In the genomic region with DNA sequence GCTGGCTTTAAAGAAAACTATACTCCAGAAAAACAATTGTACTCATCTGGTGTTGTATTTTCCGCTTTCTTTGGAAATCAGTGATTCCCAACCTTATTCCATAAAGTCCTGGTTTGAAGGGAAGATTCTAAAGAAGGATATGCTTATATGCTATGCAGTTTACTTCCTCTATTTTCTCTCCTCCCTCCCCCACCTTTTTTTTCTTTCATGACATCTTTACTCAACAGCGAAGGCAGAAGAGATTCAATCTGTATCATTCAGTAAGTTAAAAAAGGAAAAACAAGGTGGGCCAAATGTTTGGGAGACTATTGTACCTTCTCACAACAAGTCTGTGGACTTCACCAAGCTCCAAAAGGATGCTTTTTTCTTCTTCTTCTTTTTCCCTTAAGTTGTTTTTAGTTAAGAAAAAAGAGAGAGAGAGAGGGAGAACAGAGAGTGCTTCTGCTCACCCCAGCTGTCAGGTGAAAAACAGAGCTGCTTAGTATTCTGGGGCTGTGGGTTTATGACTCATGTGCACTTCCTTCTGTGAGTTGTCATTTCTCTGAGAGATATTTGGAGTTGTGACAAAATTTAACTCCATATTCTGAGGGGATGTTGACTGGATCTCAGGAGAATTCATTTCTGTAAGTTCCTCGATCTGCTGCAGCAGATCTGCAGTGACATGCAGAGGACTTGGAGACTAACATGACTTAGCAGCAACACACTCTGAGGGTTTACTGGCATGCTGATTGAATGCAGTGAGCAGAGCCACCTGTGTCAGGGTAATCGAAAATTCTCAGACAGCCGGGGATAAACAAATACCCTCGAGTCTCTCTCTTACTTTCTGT, we compare ENCODE assay signal across 8 cellular contexts.
A peak's percentile ranks its signal among the peaks of the same experiment; 100 is the strongest.
DNase-seq lines count a peak whose midpoint lies in the region; ATAC-seq and TF ChIP-seq lines count a peak whose summit lies in the region.

No MANE protein-coding gene starts in this region.

- no peak overlapping the region for H4K91ac ChIP-seq in neuronal stem cell (ENCODE audit: low read depth, low read length, poor library complexity)

- H2AFZ ChIP-seq in neuronal stem cell (ENCODE audit: low read length) = peak overlapping the region; percentile 48

- DNase-seq in KBM-7 = peak; percentile 82
- DNase-seq in coronary artery (ENCODE audit: low spot score) = no peak
- no peak for DNase-seq in neuronal stem cell (ENCODE audit: low spot score)
- DNase-seq in NCI-H526 (lab: John Stamatoyannopoulos, UW) = no peak
- DNase-seq in Caco-2 = no peak

- H3K9ac ChIP-seq in neuronal stem cell (ENCODE audit: low read depth, low read length, poor library complexity) = no peak overlapping the region

- intact Hi-C loops in Caco-2 (cut with micrococcal nuclease; ENCODE audit: unreplicated experiment) = no loop called here

- no peak overlapping the region for H2BK12ac ChIP-seq in neuronal stem cell (ENCODE audit: low read length)

- BruUV-seq in Caco-2 (replicated peaks; lab: Mats Ljungman, UMichigan) = no TSS peak

- H3K4me1 ChIP-seq in DOHH2 (ENCODE audit: control insufficient read depth, low read length) = peaks cover 21% of the 10 kb centered on the region
- H3K4me1 ChIP-seq in neuronal stem cell (ENCODE audit: control insufficient read depth in 2 of 2, insufficient read depth in 1 of 2, low read depth in 1 of 2, low read length in 2 of 2) = peaks cover 0 to 10% of the 10 kb centered on the region in 2 donors
- H3K4me1 ChIP-seq in Caco-2 = no peaks in the 10 kb centered on the region

- H3K4me1 Mint-ChIP-seq in Caco-2 (ENCODE audit: low read depth, unreplicated experiment) = no peaks in the 10 kb centered on the region

- H2AK5ac ChIP-seq in neuronal stem cell (ENCODE audit: low read depth, low read length) = no peak overlapping the region

- H3K27me3 Mint-ChIP-seq in Caco-2 (ENCODE audit: insufficient read depth, unreplicated experiment) = peaks cover 11% of the 10 kb centered on the region

- H2BK5ac ChIP-seq in neuronal stem cell (ENCODE audit: low read length) = no peak overlapping the region

- no peaks in the 10 kb centered on the region for H3K36me3 Mint-ChIP-seq in Caco-2 (ENCODE audit: insufficient read depth, unreplicated experiment)

- H3K4me3 ChIP-seq in DOHH2 (ENCODE audit: low read length) (peak overlapping the region; percentile 40), coronary artery (peak overlapping the region; percentile 4), neuronal stem cell (ENCODE audit: low read length in 2 of 2) (no peak overlapping the region), Caco-2 (ENCODE audit: low read depth, low read length) (no peak overlapping the region)

- CTCF ChIA-PET in Caco-2 (lab: Charles Lee) = no interaction called here

- no peak overlapping the region for H3K27ac Mint-ChIP-seq in Caco-2 (ENCODE audit: unreplicated experiment)

- H3K9me2 ChIP-seq in DOHH2 (replicated peaks; ENCODE audit: control insufficient read depth, low read length) = no peaks in the 10 kb centered on the region

- no peaks in the 10 kb centered on the region for H3K27me3 ChIP-seq in DOHH2 (ENCODE audit: control insufficient read depth, low read length)
- H3K27me3 ChIP-seq in neuronal stem cell (ENCODE audit: control insufficient read depth in 3 of 3, insufficient read depth in 3 of 3, low read depth in 1 of 3, low read length in 3 of 3) = no peaks in the 10 kb centered on the region
- no peaks in the 10 kb centered on the region for H3K27me3 ChIP-seq in Caco-2 (replicated peaks; ENCODE audit: control insufficient read depth, insufficient read depth, low read length)

- in situ Hi-C loops in KBM-7 (cut with MboI; ENCODE audit: low pct_unique_long_range_greater_than_20kb, low sequenced_read_pairs) = no loop called here

- H3K9me3 ChIP-seq in DOHH2 (ENCODE audit: control insufficient read depth, insufficient read depth, low read length) = no peaks in the 10 kb centered on the region
- H3K9me3 ChIP-seq in neuronal stem cell (replicated peaks in 1 of 2; ENCODE audit: control insufficient read depth in 2 of 2, insufficient read depth in 1 of 2, low read depth in 1 of 2, low read length in 2 of 2) = no peaks in the 10 kb centered on the region
- H3K9me3 ChIP-seq in Caco-2 = no peaks in the 10 kb centered on the region

- no peak overlapping the region for H2BK15ac ChIP-seq in neuronal stem cell (ENCODE audit: low read length)

- no peak overlapping the region for H3K4me3 Mint-ChIP-seq in Caco-2 (ENCODE audit: unreplicated experiment)

- H3K79me2 ChIP-seq in DOHH2 (ENCODE audit: control insufficient read depth, low read length) = no peaks in the 10 kb centered on the region

- no peak overlapping the region for H3K23ac ChIP-seq in neuronal stem cell (ENCODE audit: low read depth, low read length, poor library complexity)

- H3K4me2 ChIP-seq in DOHH2 (ENCODE audit: low read length) = peak overlapping the region; percentile 63
- no peak overlapping the region for H3K4me2 ChIP-seq in neuronal stem cell (ENCODE audit: insufficient read depth, low read length, poor library complexity, severe bottlenecking)

- H4K8ac ChIP-seq in neuronal stem cell (ENCODE audit: low read depth, low read length) = no peak overlapping the region

- peak; percentile 90 for ATAC-seq in GM21576 (IDR thresholded peaks at IDR 0.05; ENCODE audit: unreplicated experiment)

- no CpG with 5 or more reads among the region's 6 CpGs for WGBS in neuronal stem cell (ENCODE audit: extremely low coverage in 2 of 2, insufficient read length in 2 of 2, insufficient replicate concordance in 1 of 2), 2 donors

- POLR2A ChIA-PET in Caco-2 (lab: Charles Lee) = no interaction called here

- H3K4ac ChIP-seq in neuronal stem cell (ENCODE audit: low read length) = no peak overlapping the region

- no peak overlapping the region for H2BK120ac ChIP-seq in neuronal stem cell (ENCODE audit: low read depth, low read length)

- no peak overlapping the region for H3K18ac ChIP-seq in neuronal stem cell (ENCODE audit: low read length)

- TF ChIP-seq CTCF in DOHH2 (IDR thresholded peaks at IDR 0.05; ENCODE audit: low read depth, low read length, poor library complexity, severe bottlenecking) (no peak), VCaP (conservative IDR thresholded peaks at IDR 0.05) (no peak), coronary artery (IDR thresholded peaks at IDR 0.05) (no peak), Caco-2 (IDR thresholded peaks at IDR 0.05; ENCODE audit: insufficient read depth in 1 of 2, low read depth in 1 of 2, low read length in 1 of 2, severe bottlenecking in 1 of 2, unreplicated experiment in 1 of 2) (no peak)

- H3K9me3 Mint-ChIP-seq in Caco-2 (ENCODE audit: unreplicated experiment) = no peaks in the 10 kb centered on the region

- H3K27ac ChIP-seq in DOHH2 (ENCODE audit: low read depth, low read length) = peak overlapping the region; percentile 38
- H3K27ac ChIP-seq in VCaP = 0 out of 2 replicates have a peak overlapping the region, but pooled peaks have one; percentile 10
- H3K27ac ChIP-seq in coronary artery = peak overlapping the region; percentile 22 to 34
- H3K27ac ChIP-seq in neuronal stem cell (replicated peaks; ENCODE audit: low read length) = no peak overlapping the region

- H4K20me1 ChIP-seq in DOHH2 (ENCODE audit: control insufficient read depth, insufficient read depth, low read depth, low read length) = no peaks in the 10 kb centered on the region

- no peak overlapping the region for H3K14ac ChIP-seq in neuronal stem cell (ENCODE audit: low read length)

- no peaks in the 10 kb centered on the region for H3K79me1 ChIP-seq in neuronal stem cell (ENCODE audit: low read depth, low read length)

- H3K36me3 ChIP-seq in DOHH2 (ENCODE audit: control insufficient read depth, low read length) = no peaks in the 10 kb centered on the region
- no peaks in the 10 kb centered on the region for H3K36me3 ChIP-seq in neuronal stem cell (replicated peaks in 1 of 2; ENCODE audit: control insufficient read depth in 2 of 2, insufficient read depth in 2 of 2, low read length in 2 of 2)
- no peaks in the 10 kb centered on the region for H3K36me3 ChIP-seq in Caco-2 (ENCODE audit: control insufficient read depth, insufficient read depth, low read length)

- peaks cover 12% of the 10 kb centered on the region for H3F3A ChIP-seq in DOHH2 (ENCODE audit: control insufficient read depth, insufficient read depth)

Comparison
In these comparisons a context has a peak if more than half of its experiments do, and no peak if none do; other contexts are left out.
1. H3K4me3 ChIP-seq: peak in DOHH2 (single experiment) and coronary artery (single experiment); none in neuronal stem cell (0 of 2) and Caco-2 (single experiment).